ENCODE assay signal across 24 cellular contexts in genomic region chr12:53328043-53328435, GRCh38. TPM values are rescaled to one million over a fixed set of nuclear protein-coding genes. Genes with fewer than 3 reads are reported as not detected.
A peak's percentile ranks its signal among the peaks of the same experiment; 100 is the strongest.
DNase-seq lines count a peak whose midpoint lies in the region; ATAC-seq and TF ChIP-seq lines count a peak whose summit lies in the region.
"Had no signal": no experiment of that assay in that cellular context is flagged by ENCODE, and none has a peak within 500 bp of the region (broad histone marks: within the 10 kb centered on the region; RNA-seq: fewer than 3 reads in every experiment).

No MANE protein-coding gene starts in this region.

- no peak overlapping the region for H3K9ac ChIP-seq in endodermal cell (ENCODE audit: extremely low read depth, low read length, poor library complexity, severe bottlenecking)

- H3K27ac Mint-ChIP-seq in endodermal cell (no peak overlapping the region), progenitor cell of endocrine pancreas (no peak overlapping the region)
- H3K27ac Mint-ChIP-seq in activated T-helper 17 cell treated with anti-CD3 and anti-CD28 coated beads, Interleukin-2, amount 50 U/mL, for 72 hours: no peak overlapping the region
- H3K27ac Mint-ChIP-seq: activated T-helper 2 cell treated with anti-CD3 and anti-CD28 coated beads, Interferon-gamma antibody, Interleukin-2, Interleukin-4, amounts not matched to agents 10 μg/mL and 5 μg/mL and 100 μg/mL, durations not matched to agents 14 hours and 24 hours and 36 hours; stimulated activated naive B cell treated with anti-CD40 and anti-IgM and Interleukin-4, amounts not matched to agents 10 μg/mL and 1 μg/mL and 100 μg/mL, for 72 hours had no signal

- no peak for ATAC-seq in activated T-helper 17 cell treated with anti-CD3 and anti-CD28 coated beads, Interleukin-2, amount 50 U/mL, for 72 hours (replicated peaks)
- no peak for ATAC-seq in HG03432 (IDR thresholded peaks at IDR 0.05; ENCODE audit: unreplicated experiment)
- ATAC-seq: stimulated activated naive B cell treated with anti-CD40 and anti-IgM and Interleukin-4, amounts not matched to agents 10 μg/mL and 1 μg/mL and 100 μg/mL, for 72 hours had no signal

- H3K4me3 ChIP-seq in endodermal cell (ENCODE audit: low read length): no peak overlapping the region
- H3K4me3 ChIP-seq: adrenal gland had no signal

- WGBS in endodermal cell (ENCODE audit: insufficient coverage in 1 of 2, insufficient read length in 1 of 2), 2 experiments: 67% methylated on average over 16 of the region's 16 CpGs

- peaks cover 16% of the 10 kb centered on the region for H3K4me1 ChIP-seq in endodermal cell (ENCODE audit: control insufficient read depth, insufficient read depth, low read length)

- TF ChIP-seq CTCF in endodermal cell (conservative IDR thresholded peaks at IDR 0.05): peak; percentile 63
- peak; percentile 42 for TF ChIP-seq CTCF in progenitor cell of endocrine pancreas (IDR thresholded peaks at IDR 0.05; ENCODE audit: unreplicated experiment)

- H3K4me1 Mint-ChIP-seq in endodermal cell (peaks cover 21% of the 10 kb centered on the region), progenitor cell of endocrine pancreas (ENCODE audit: low read depth) (peaks cover 13% of the 10 kb centered on the region)
- H3K4me1 Mint-ChIP-seq in activated T-helper 17 cell treated with anti-CD3 and anti-CD28 coated beads, Interleukin-2, amount 50 U/mL, for 72 hours: peaks cover 21% of the 10 kb centered on the region

- no peaks in the 10 kb centered on the region for H3K9me3 ChIP-seq in endodermal cell (ENCODE audit: control insufficient read depth, low read length)
- H3K9me3 ChIP-seq: adrenal gland had no signal

- no peaks in the 10 kb centered on the region for H3K36me3 Mint-ChIP-seq in endodermal cell (ENCODE audit: low read depth)
- H3K36me3 Mint-ChIP-seq in progenitor cell of endocrine pancreas (ENCODE audit: insufficient read depth): no peaks in the 10 kb centered on the region
- no peaks in the 10 kb centered on the region for H3K36me3 Mint-ChIP-seq in activated T-helper 17 cell treated with anti-CD3 and anti-CD28 coated beads, Interleukin-2, amount 50 U/mL, for 72 hours (ENCODE audit: low read depth)
- H3K36me3 Mint-ChIP-seq: stimulated activated naive B cell treated with anti-CD40 and anti-IgM and Interleukin-4, amounts not matched to agents 10 μg/mL and 1 μg/mL and 100 μg/mL, for 72 hours had no signal

- no peaks in the 10 kb centered on the region for H3K9me3 Mint-ChIP-seq in endodermal cell
- H3K9me3 Mint-ChIP-seq in progenitor cell of endocrine pancreas (ENCODE audit: low read depth): no peaks in the 10 kb centered on the region
- no peaks in the 10 kb centered on the region for H3K9me3 Mint-ChIP-seq in activated T-helper 17 cell treated with anti-CD3 and anti-CD28 coated beads, Interleukin-2, amount 50 U/mL, for 72 hours
- H3K9me3 Mint-ChIP-seq: activated T-helper 2 cell treated with anti-CD3 and anti-CD28 coated beads, Interferon-gamma antibody, Interleukin-2, Interleukin-4, amounts not matched to agents 10 μg/mL and 5 μg/mL and 100 μg/mL, durations not matched to agents 14 hours and 24 hours and 36 hours; stimulated activated naive B cell treated with anti-CD40 and anti-IgM and Interleukin-4, amounts not matched to agents 10 μg/mL and 1 μg/mL and 100 μg/mL, for 72 hours had no signal

- peaks cover 63% of the 10 kb centered on the region for H3K27me3 Mint-ChIP-seq in endodermal cell (ENCODE audit: insufficient read depth)
- peaks cover 45% of the 10 kb centered on the region for H3K27me3 Mint-ChIP-seq in progenitor cell of endocrine pancreas
- H3K27me3 Mint-ChIP-seq in activated T-helper 17 cell treated with anti-CD3 and anti-CD28 coated beads, Interleukin-2, amount 50 U/mL, for 72 hours: peaks cover 18% of the 10 kb centered on the region

- H3K27ac ChIP-seq in endodermal cell (ENCODE audit: low read depth, low read length): no peak overlapping the region
- H3K27ac ChIP-seq: adrenal gland had no signal

- H3K4me3 Mint-ChIP-seq in endodermal cell (no peak overlapping the region), progenitor cell of endocrine pancreas (ENCODE audit: low read depth) (no peak overlapping the region)
- no peak overlapping the region for H3K4me3 Mint-ChIP-seq in activated T-helper 17 cell treated with anti-CD3 and anti-CD28 coated beads, Interleukin-2, amount 50 U/mL, for 72 hours
- H3K4me3 Mint-ChIP-seq: stimulated activated naive B cell treated with anti-CD40 and anti-IgM and Interleukin-4, amounts not matched to agents 10 μg/mL and 1 μg/mL and 100 μg/mL, for 72 hours had no signal

- H3K27me3 ChIP-seq in endodermal cell (ENCODE audit: control insufficient read depth, insufficient read depth, low read length, poor library complexity, severe bottlenecking): peaks cover 7% of the 10 kb centered on the region
- H3K27me3 ChIP-seq: adrenal gland had no signal

- peak; percentile 18 for DNase-seq in SIG-M5 treated with dmso at 0.1 percent for 504 hours (lab: John Stamatoyannopoulos, UW; ENCODE audit: unreplicated experiment)
- DNase-seq in SIG-M5 (lab: John Stamatoyannopoulos, UW): no peak
- DNase-seq in NCI-H510A (lab: John Stamatoyannopoulos, UW): peak; percentile 16
- DNase-seq in endodermal cell: peak; percentile 90
- DNase-seq in progenitor cell of endocrine pancreas (ENCODE audit: low spot score, unreplicated experiment): peak; percentile 26
- DNase-seq in stimulated activated CD4-positive, alpha-beta T cell treated with anti-CD3 and anti-CD28 coated beads, Interleukin-4, amount 100 ng/mL, for 24 hours: no peak
- DNase-seq: C1 segment of cervical spinal cord; DMS79; NCI-H2029; NCI-H524 treated with DMSO at 0.1 percent for 48 hours; stimulated activated CD4-positive, alpha-beta T cell treated with anti-CD3 and anti-CD28 coated beads, Interleukin-12 subunit alpha, Interleukin-12 subunit beta, amount 100 ng/mL, for 4 hours; stimulated activated naive B cell treated with anti-CD40 and anti-IgM and Interleukin-4, amounts not matched to agents 10 μg/mL and 1 μg/mL and 100 μg/mL, for 72 hours had no signal

- H3K36me3 ChIP-seq in endodermal cell (ENCODE audit: control insufficient read depth, insufficient read depth, low read length): no peaks in the 10 kb centered on the region
- H3K36me3 ChIP-seq: adrenal gland had no signal

RNA-seq across cellular contexts. Expression of gene AAAS, which starts 6.6 kb away (rescaled TPM):
- total RNA-seq in endodermal cell (10 to 100 TPM; 69.4 to 82.4 TPM), progenitor cell of endocrine pancreas (72.1 and 75.0 TPM in 2 replicates)
- 80.9 TPM for polyA plus RNA-seq in endodermal cell (2013, experiment 1 of 2)
- polyA plus RNA-seq in endodermal cell (2013, experiment 2 of 2): 70.6 TPM
- total RNA-seq in activated T-helper 17 cell treated with anti-CD3 and anti-CD28 coated beads, Interleukin-2, amount 50 U/mL, for 72 hours: 10 to 100 TPM; 42.3 to 44.8 TPM

RNA-seq across cellular contexts. Expression of gene SP7, which starts 8.1 kb away (rescaled TPM):
- total RNA-seq in endodermal cell: not detected
- polyA plus RNA-seq in endodermal cell (2013, experiment 1 of 2): 0.25 TPM
- 0.33 TPM for polyA plus RNA-seq in endodermal cell (2013, experiment 2 of 2)
- 0.10 TPM in 1 of 2 replicates, not detected in the other for total RNA-seq in progenitor cell of endocrine pancreas
- not detected for total RNA-seq in activated T-helper 17 cell treated with anti-CD3 and anti-CD28 coated beads, Interleukin-2, amount 50 U/mL, for 72 hours
- total RNA-seq: activated CD8-positive, alpha-beta memory T cell treated with anti-CD3 and anti-CD28 coated beads for 36 hours; adrenal gland; cerebellum; endothelial cell of umbilical vein; HT-29; lower leg skin; MCF 10A; posterior vena cava; urinary bladder had no signal
- polyA plus RNA-seq: endothelial cell of umbilical vein, urinary bladder had no signal

RNA-seq across cellular contexts. Expression of gene MYG1, which starts 28.5 kb away (rescaled TPM):
- total RNA-seq in endodermal cell (10 to 100 TPM; 55.3 to 74.2 TPM), progenitor cell of endocrine pancreas (58.9 and 60.7 TPM in 2 replicates)
- polyA plus RNA-seq in endodermal cell (2013, experiment 1 of 2): 56.7 TPM
- polyA plus RNA-seq in endodermal cell (2013, experiment 2 of 2): 53.0 TPM
- 10 to 100 TPM; 48.7 to 76.5 TPM for total RNA-seq in activated T-helper 17 cell treated with anti-CD3 and anti-CD28 coated beads, Interleukin-2, amount 50 U/mL, for 72 hours

RNA-seq across cellular contexts. Expression of gene PFDN5, which starts 32.7 kb away (rescaled TPM):
- total RNA-seq in endodermal cell: 100 to 1,000 TPM; 322 to 403 TPM
- 489 TPM for polyA plus RNA-seq in endodermal cell (2013, experiment 1 of 2)
- polyA plus RNA-seq in endodermal cell (2013, experiment 2 of 2): 482 TPM
- 377 and 379 TPM in 2 replicates for total RNA-seq in progenitor cell of endocrine pancreas
- total RNA-seq in activated T-helper 17 cell treated with anti-CD3 and anti-CD28 coated beads, Interleukin-2, amount 50 U/mL, for 72 hours: 100 to 1,000 TPM; 250 to 347 TPM

RNA-seq across cellular contexts. Expression of gene SP1, which starts 51.9 kb away (rescaled TPM):
- 10 to 100 TPM; 91.2 to 99.5 TPM for total RNA-seq in endodermal cell
- polyA plus RNA-seq in endodermal cell (2013, experiment 1 of 2): 49.6 TPM
- 47.0 TPM for polyA plus RNA-seq in endodermal cell (2013, experiment 2 of 2)
- 90.5 and 92.6 TPM in 2 replicates for total RNA-seq in progenitor cell of endocrine pancreas
- total RNA-seq in activated T-helper 17 cell treated with anti-CD3 and anti-CD28 coated beads, Interleukin-2, amount 50 U/mL, for 72 hours: 10 to 100 TPM; 80.9 to 91.5 TPM

Comparison
In these comparisons a context has a peak if more than half of its experiments do, and no peak if none do; other contexts are left out.
1. DNase-seq: peak in SIG-M5 treated with dmso at 0.1 percent for 504 hours (single experiment), NCI-H510A (single experiment), endodermal cell (single experiment) and progenitor cell of endocrine pancreas (single experiment); none in SIG-M5 (single experiment) and stimulated activated CD4-positive, alpha-beta T cell treated with anti-CD3 and anti-CD28 coated beads, Interleukin-4, amount 100 ng/mL, for 24 hours (single experiment).